ENCODE assay signal across 9 cellular contexts in genomic region chr1:29120955-29121485, GRCh38. TPM values are rescaled to one million over a fixed set of nuclear protein-coding genes. Genes with fewer than 3 reads are reported as not detected.
A peak's percentile ranks its signal among the peaks of the same experiment; 100 is the strongest.
DNase-seq lines count a peak whose midpoint lies in the region; ATAC-seq and TF ChIP-seq lines count a peak whose summit lies in the region.
"Had no signal": no experiment of that assay in that cellular context is flagged by ENCODE, and none has a peak within 500 bp of the region (broad histone marks: within the 10 kb centered on the region; RNA-seq: fewer than 3 reads in every experiment).

No MANE protein-coding gene starts in this region.

- TF ChIP-seq CTCF in GM12874 (IDR thresholded peaks at IDR 0.05; ENCODE audit: insufficient read depth, low read depth, low read length) (peak; percentile 78), RWPE1 (conservative IDR thresholded peaks at IDR 0.05; ENCODE audit: low read depth) (no peak)

- ATAC-seq in left ventricle myocardium superior, result no peak

- POLR2A ChIA-PET in RWPE1 (lab: Yijun Ruan, JAX; ENCODE audit: low non-redundant PET), result interaction anchor here (0.5 kb wide), 1 partner anchor 18 kb away, joined by 11 read pairs; no protein-coding TSS in a partner anchor

- CTCF ChIA-PET in RWPE1 (lab: Yijun Ruan, JAX), result no interaction called here

- H3K27ac ChIP-seq in RWPE1, result no peak overlapping the region
- H3K27ac ChIP-seq: SJSA1 had no signal

- intact Hi-C loops in left ventricle myocardium superior (cut with micrococcal nuclease), result no loop called here

- DNase-seq in NOMO-1 (lab: John Stamatoyannopoulos, UW; ENCODE audit: unreplicated experiment in 2 of 2) (peak; percentile 30 to 50), left ventricle myocardium superior (peak; percentile 53), RWPE1 (ENCODE audit: low spot score) (no peak), kidney glomerular epithelial cell (lab: John Stamatoyannopoulos, UW) (no peak), GM19238 (ENCODE audit: insufficient read length, low spot score) (no peak)
- DNase-seq in activated T-helper 1 cell treated with anti-CD3 and anti-CD28 coated beads, Interleukin-2, amount 50 U/mL, for 16 hours (ENCODE audit: low read depth in 1 of 2, low spot score in 1 of 2), result peak; percentile 31 to 43
- DNase-seq in stimulated activated CD4-positive, alpha-beta T cell treated with anti-CD3 and anti-CD28 coated beads, Interleukin-12 subunit alpha, Interleukin-12 subunit beta, amount 100 ng/mL, for 48 hours (ENCODE audit: low read depth in 2 of 3, low spot score in 1 of 3), result peak; percentile 55 to 60 (median 58)

RNA-seq across cellular contexts. Expression of gene TMEM200B, which starts 2.7 kb away (rescaled TPM):
- total RNA-seq in left ventricle myocardium superior, result 1.5 TPM

Comparison
In these comparisons a context has a peak if more than half of its experiments do, and no peak if none do; other contexts are left out.
1. DNase-seq: peak in NOMO-1 (2 of 2), activated T-helper 1 cell treated with anti-CD3 and anti-CD28 coated beads, Interleukin-2, amount 50 U/mL, for 16 hours (2 of 2), left ventricle myocardium superior (single experiment) and stimulated activated CD4-positive, alpha-beta T cell treated with anti-CD3 and anti-CD28 coated beads, Interleukin-12 subunit alpha, Interleukin-12 subunit beta, amount 100 ng/mL, for 48 hours (3 of 3); none in RWPE1 (single experiment), kidney glomerular epithelial cell (single experiment) and GM19238 (single experiment).